ENCODE assay signal across 26 cellular contexts in genomic region chr4:121665371-121665770, GRCh38.
"Had no signal": no experiment of that assay in that cellular context is flagged by ENCODE, and none has a peak within 500 bp of the region (broad histone marks: within the 10 kb centered on the region; RNA-seq: fewer than 3 reads in every experiment).

No MANE protein-coding gene starts in this region.

- H3K27ac ChIP-seq: lower lobe of right lung, neural progenitor cell, neutrophil, parathyroid adenoma, right atrium auricular region, sigmoid colon, spleen, testis, thyroid gland, transverse colon, upper lobe of left lung, vagina had no signal

- H3K9me3 ChIP-seq: lower lobe of right lung, neutrophil, right atrium auricular region, sigmoid colon, spleen, testis, thyroid gland, transverse colon, upper lobe of left lung, vagina had no signal

- DNase-seq: immature natural killer cell; kidney; mammary epithelial cell; mesenchymal stem cell; naive B cell; natural killer cell; nephron progenitor cell; occipital lobe; small intestine; spleen; stimulated activated CD4-positive, alpha-beta T cell treated with anti-CD3 and anti-CD28 coated beads, Interleukin-4, amount 100 ng/mL, for 24 hours; stimulated activated naive CD4-positive, alpha-beta T cell treated with Interleukin-2 at 50 U/mL for 16 hours; stimulated activated naive CD8-positive, alpha-beta T cell treated with anti-CD3 and anti-CD28 coated beads, Interleukin-15, amount 100 ng/mL, for 72 hours; testis; transverse colon had no signal

- H2AFZ ChIP-seq: neural progenitor cell, parathyroid adenoma had no signal

- H3K4me3 ChIP-seq: lower lobe of right lung, neural progenitor cell, right atrium auricular region, sigmoid colon, spleen, testis, thyroid gland, transverse colon, upper lobe of left lung, vagina had no signal

- ATAC-seq: natural killer cell; stimulated activated memory B cell treated with anti-CD40 and anti-IgM and Interleukin-4, amounts not matched to agents 10 μg/mL and 1 μg/mL and 100 μg/mL, for 72 hours; stimulated activated naive CD8-positive, alpha-beta T cell treated with anti-CD3 and anti-CD28 coated beads, Interleukin-15, amount 100 ng/mL, for 72 hours had no signal

- H3K27me3 ChIP-seq: neural progenitor cell, neutrophil, right atrium auricular region, sigmoid colon, spleen, testis, thyroid gland, transverse colon, upper lobe of left lung, vagina had no signal

- H3K4me2 ChIP-seq: neural progenitor cell had no signal

- H3K79me2 ChIP-seq: parathyroid adenoma had no signal

- H3K36me3 ChIP-seq: neural progenitor cell had no signal

- FAIRE-seq: islet of Langerhans, kidney, small intestine had no signal

- H3K4me1 ChIP-seq: lower lobe of right lung, neural progenitor cell, parathyroid adenoma, right atrium auricular region, spleen, testis, thyroid gland, vagina had no signal

- H3K9ac ChIP-seq: neural progenitor cell, parathyroid adenoma had no signal
